In the genomic region with DNA sequence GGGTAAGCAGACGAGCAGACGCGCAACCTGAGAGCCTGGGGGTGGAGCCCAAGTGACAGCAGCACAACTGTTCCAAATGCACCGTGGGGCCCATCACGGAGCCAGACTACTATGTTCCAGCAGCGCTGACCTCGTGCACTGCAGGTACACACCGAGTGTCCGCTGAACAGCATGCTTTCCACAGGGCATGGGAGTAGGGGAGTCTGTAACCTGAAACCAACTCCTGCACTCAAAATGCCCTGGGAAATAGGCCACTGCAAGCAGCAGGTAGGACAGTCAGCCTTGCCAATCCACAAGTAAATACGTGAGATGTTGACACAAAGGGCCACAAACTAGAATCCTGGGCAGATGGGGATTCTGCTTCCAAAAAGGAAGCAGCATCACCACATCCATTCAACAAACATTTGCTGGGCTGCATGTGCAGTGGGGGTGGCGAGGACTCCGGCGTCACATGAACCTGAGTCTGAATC, we compare ENCODE assay signal across 16 cellular contexts.
DNase-seq lines count a peak whose midpoint lies in the region; ATAC-seq, FAIRE-seq and TF ChIP-seq lines count a peak whose summit lies in the region.
"Had no signal": no experiment of that assay in that cellular context is flagged by ENCODE, and none has a peak within 500 bp of the region (broad histone marks: within the 10 kb centered on the region; RNA-seq: fewer than 3 reads in every experiment).

No MANE protein-coding gene starts in this region.

- TF ChIP-seq RAD21 in liver (IDR thresholded peaks at IDR 0.05) (no peak), HepG2 (CRISPR knock-in tag; IDR thresholded peaks at IDR 0.05) (no peak)

- POLR2A ChIA-PET in HepG2 (lab: Yijun Ruan, JAX): no interaction called here
- POLR2A ChIA-PET in RWPE1 (lab: Yijun Ruan, JAX; ENCODE audit: low non-redundant PET): no interaction called here

- 45% methylated on average over 13 of the region's 13 CpGs for WGBS in liver
- WGBS in HepG2 (ENCODE audit: low lambda C conversion rate): 100% methylated on average over 3 of the region's 13 CpGs

- H3K36me3 Mint-ChIP-seq in progenitor cell of endocrine pancreas (ENCODE audit: insufficient read depth): peaks cover 8% of the 10 kb centered on the region

- H3K4me2 ChIP-seq in HepG2 (ENCODE audit: low read depth, low read length): no peak overlapping the region

- DNase-seq in HepG2 (ENCODE audit: low spot score) (no peak), NCI-H2196 treated with DMSO at 0.1 percent for 48 hours (lab: John Stamatoyannopoulos, UW; ENCODE audit: unreplicated experiment) (peak; percentile 65), left lobe of liver (ENCODE audit: low spot score) (peak; percentile 88), D721Med (ENCODE audit: insufficient read length, low spot score) (no peak), progenitor cell of endocrine pancreas (ENCODE audit: low spot score, unreplicated experiment) (no peak), RWPE1 (ENCODE audit: low spot score) (no peak)
- no peak for DNase-seq in NK-92 treated with Interleukin-12 subunit alpha and Interleukin-12 subunit beta, amount 100 ng/mL, for 24 hours (lab: John Stamatoyannopoulos, UW)
- DNase-seq: activated CD8-positive, alpha-beta memory T cell treated with anti-CD3 and anti-CD28 coated beads for 24 hours; activated naive CD8-positive, alpha-beta T cell treated with anti-CD3 and anti-CD28 coated beads, Interleukin-2, amount 10 ng/mL, durations not matched to agents 7 days and 5 days; DND-41; heart right ventricle; NCI-H1436; stimulated activated CD4-positive, alpha-beta T cell treated with anti-CD3 and anti-CD28 coated beads, Interleukin-15, amount 100 ng/mL, for 24 hours had no signal

- TF ChIP-seq CTCF in liver (IDR thresholded peaks at IDR 0.05; ENCODE audit: low read depth, low read length, missing input control) (no peak), HepG2 (CRISPR knock-in tag; IDR thresholded peaks at IDR 0.05) (no peak), D721Med (IDR thresholded peaks at IDR 0.05; ENCODE audit: insufficient read depth, missing control alignments) (no peak), progenitor cell of endocrine pancreas (IDR thresholded peaks at IDR 0.05; ENCODE audit: unreplicated experiment) (no peak), RWPE1 (conservative IDR thresholded peaks at IDR 0.05; ENCODE audit: low read depth) (no peak)

- no peak for TF ChIP-seq POLR2A in HepG2 (IDR thresholded peaks at IDR 0.05; ENCODE audit: insufficient read depth in 1 of 2, low read depth in 2 of 2, low read length in 2 of 2)

- H3K9ac ChIP-seq in liver (ENCODE audit: low read depth in 1 of 2, low read length in 2 of 2): peak overlapping the region in 1 of 2 donors; percentile 8
- no peak overlapping the region for H3K9ac ChIP-seq in HepG2 (ENCODE audit: insufficient read depth, low read depth, low read length)

- no peak overlapping the region for H2AFZ ChIP-seq in HepG2 (ENCODE audit: low read length)

- H4K20me1 ChIP-seq in HepG2 (ENCODE audit: insufficient read depth, low read length): no peaks in the 10 kb centered on the region

- ATAC-seq in HepG2: no peak
- peak; percentile 24 for ATAC-seq in left lobe of liver
- ATAC-seq: HCT116 had no signal

- peaks cover 26 to 73% (median 66%) of the 10 kb centered on the region in 4 donors for H3K4me1 ChIP-seq in liver (ENCODE audit: control insufficient read depth in 4 of 4, insufficient read depth in 4 of 4, low read length in 3 of 4)
- H3K4me1 ChIP-seq in HepG2 (ENCODE audit: insufficient read depth, low read length): no peaks in the 10 kb centered on the region

- no peak for TF ChIP-seq EP300 in HepG2 (IDR thresholded peaks at IDR 0.05; ENCODE audit: low read depth in 2 of 2, low read length in 2 of 2)
- TF ChIP-seq EP300 in HepG2 (CRISPR knock-in tag; IDR thresholded peaks at IDR 0.05; ENCODE audit: borderline replicate concordance): no peak

- H3K27ac ChIP-seq in liver (ENCODE audit: low read depth in 1 of 2, low read length in 2 of 2) (peak overlapping the region; percentile 81 to 83), HepG2 (ENCODE audit: extremely low read length, insufficient read depth, low read length) (no peak overlapping the region), RWPE1 (no peak overlapping the region)

- H3K4me3 Mint-ChIP-seq in progenitor cell of endocrine pancreas (ENCODE audit: low read depth): no peak overlapping the region
- H3K4me3 Mint-ChIP-seq: activated naive CD8-positive, alpha-beta T cell treated with anti-CD3 and anti-CD28 coated beads, Interleukin-2, amount 10 ng/mL, durations not matched to agents 7 days and 5 days; central memory CD8-positive, alpha-beta T cell had no signal

- CTCF ChIA-PET in HepG2 (lab: Yijun Ruan, JAX; ENCODE audit: low intra/inter-chr PET ratio, low total read pairs): no interaction called here
- CTCF ChIA-PET in RWPE1 (lab: Yijun Ruan, JAX): no interaction called here

- H3K9me3 ChIP-seq in liver (ENCODE audit: control insufficient read depth in 4 of 4, low read length in 3 of 4) (no peaks in the 10 kb centered on the region), HepG2 (ENCODE audit: low read length) (no peaks in the 10 kb centered on the region)
- H3K9me3 ChIP-seq: heart right ventricle had no signal

- in situ Hi-C loops in HepG2 (cut with HindIII; ENCODE audit: extremely low pct_ligation_motif_present, low pct_unique_long_range_greater_than_20kb): loop anchor here (5.0 kb wide), 1 partner anchor 104 kb away; no protein-coding TSS in a partner anchor

- no peak overlapping the region for H3K27ac Mint-ChIP-seq in progenitor cell of endocrine pancreas
- H3K27ac Mint-ChIP-seq: activated naive CD8-positive, alpha-beta T cell treated with anti-CD3 and anti-CD28 coated beads, Interleukin-2, amount 10 ng/mL, durations not matched to agents 7 days and 5 days had no signal

- peaks cover 3% of the 10 kb centered on the region for H3K4me1 Mint-ChIP-seq in progenitor cell of endocrine pancreas (ENCODE audit: low read depth)

- BruUV-seq in HepG2 (replicated peaks; lab: Mats Ljungman, UMichigan): no TSS peak

- H3K27me3 Mint-ChIP-seq in progenitor cell of endocrine pancreas: no peaks in the 10 kb centered on the region
- H3K27me3 Mint-ChIP-seq: activated naive CD8-positive, alpha-beta T cell treated with anti-CD3 and anti-CD28 coated beads, Interleukin-2, amount 10 ng/mL, durations not matched to agents 7 days and 5 days; central memory CD8-positive, alpha-beta T cell had no signal

- H3K27me3 ChIP-seq in liver (ENCODE audit: control insufficient read depth in 4 of 4, insufficient read depth in 4 of 4, low read length in 3 of 4) (no peaks in the 10 kb centered on the region), HepG2 (ENCODE audit: control insufficient read depth in 1 of 2, insufficient read depth in 2 of 2, low read length in 2 of 2) (no peaks in the 10 kb centered on the region)
- H3K27me3 ChIP-seq: heart right ventricle had no signal

- intact Hi-C loops in HepG2 (cut with micrococcal nuclease; ENCODE audit: unreplicated experiment): loop anchor here (5.0 kb wide), 1 partner anchor 194 kb away; no protein-coding TSS in a partner anchor

- peaks cover 8 to 28% (median 17%) of the 10 kb centered on the region in 4 donors for H3K36me3 ChIP-seq in liver (ENCODE audit: control insufficient read depth in 4 of 4, insufficient read depth in 3 of 4, low read depth in 1 of 4, low read length in 3 of 4)
- H3K36me3 ChIP-seq in HepG2 (replicated peaks in 1 of 2; ENCODE audit: control insufficient read depth in 1 of 2, insufficient read depth in 2 of 2, low read length in 2 of 2): peaks cover 7 to 22% of the 10 kb centered on the region in 2 experiments; a peak in 4 of 5 replicates

- no peaks in the 10 kb centered on the region for H3K9me3 Mint-ChIP-seq in progenitor cell of endocrine pancreas (ENCODE audit: low read depth)
- H3K9me3 Mint-ChIP-seq: activated naive CD8-positive, alpha-beta T cell treated with anti-CD3 and anti-CD28 coated beads, Interleukin-2, amount 10 ng/mL, durations not matched to agents 7 days and 5 days; central memory CD8-positive, alpha-beta T cell had no signal

- H3K4me3 ChIP-seq in liver (ENCODE audit: low read depth in 1 of 3, low read length in 3 of 3) (no peak overlapping the region), HepG2 (replicated peaks in 1 of 3; ENCODE audit: insufficient read depth in 1 of 3, low read depth in 2 of 3, low read length in 3 of 3) (no peak overlapping the region)
- H3K4me3 ChIP-seq: heart right ventricle had no signal

- FAIRE-seq in HepG2 (lab: Jason Lieb, UNC) (no peak), D721Med (lab: Jason Lieb, UNC) (no peak)

- H3K79me2 ChIP-seq in HepG2 (ENCODE audit: insufficient read depth, low read length): no peaks in the 10 kb centered on the region

TF ChIP-seq in liver, 16 proteins besides CTCF, POLR2A, EP300 and RAD21 (continues in another document):
- TF ChIP-seq FOXA1 (IDR thresholded peaks at IDR 0.05) (peak; percentile 91), NR2F2 (IDR thresholded peaks at IDR 0.05) (no peak), RXRA (IDR thresholded peaks at IDR 0.05) (peak; percentile 90), JUND (IDR thresholded peaks at IDR 0.05) (no peak), EGR1 (IDR thresholded peaks at IDR 0.05; ENCODE audit: low read depth in 2 of 2) (peak in 1 of 2 donors; percentile 59)

TF ChIP-seq in HepG2, 621 proteins besides CTCF, POLR2A, EP300 and RAD21 (continues in another document):
- TF ChIP-seq NRL (CRISPR knock-in tag; IDR thresholded peaks at IDR 0.05; ENCODE audit: borderline replicate concordance) (no peak), ZNF558 (CRISPR knock-in tag; IDR thresholded peaks at IDR 0.05; ENCODE audit: borderline replicate concordance) (no peak)

Comparison
In these comparisons a context has a peak if more than half of its experiments do, and no peak if none do; other contexts are left out.
1. H3K27ac ChIP-seq: peak in liver (2 of 2); none in HepG2 (single experiment) and RWPE1 (single experiment).
2. DNase-seq: peak in NCI-H2196 treated with DMSO at 0.1 percent for 48 hours (single experiment) and left lobe of liver (single experiment); none in HepG2 (single experiment), NK-92 treated with Interleukin-12 subunit alpha and Interleukin-12 subunit beta, amount 100 ng/mL, for 24 hours (single experiment), D721Med (single experiment), progenitor cell of endocrine pancreas (single experiment) and RWPE1 (single experiment).